In the genomic region with DNA sequence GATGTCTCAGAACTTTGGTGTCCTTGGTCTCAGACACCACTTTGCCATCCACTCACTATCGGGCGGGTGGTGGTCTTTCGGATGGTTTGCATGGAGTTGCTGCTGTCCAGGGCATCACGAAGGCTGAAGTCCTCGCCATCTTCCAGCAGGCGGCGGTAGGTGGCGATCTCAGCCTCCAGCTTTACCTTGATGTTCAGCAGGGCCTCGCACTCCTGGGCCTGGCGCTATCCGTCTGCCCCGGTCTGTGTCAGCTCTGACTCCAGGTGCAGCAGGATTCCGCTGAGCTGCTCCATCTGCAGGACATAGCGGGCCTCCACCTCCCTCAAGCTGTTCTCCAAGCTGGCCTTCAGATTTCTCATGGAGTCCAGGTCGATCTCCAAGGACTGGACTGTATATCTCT, we compare ENCODE assay signal across 11 cellular contexts.
"Had no signal": no experiment of that assay in that cellular context is flagged by ENCODE, and none has a peak within 500 bp of the region (broad histone marks: within the 10 kb centered on the region; RNA-seq: fewer than 3 reads in every experiment).

No MANE protein-coding gene starts in this region.

- H3K79me2 ChIP-seq: parathyroid adenoma had no signal

- H3K4me3 ChIP-seq: colonic mucosa, mucosa of descending colon, sigmoid colon, stomach had no signal

- H3K9ac ChIP-seq: parathyroid adenoma had no signal

- H3K27me3 ChIP-seq: colonic mucosa, sigmoid colon had no signal

- FAIRE-seq: endometrium had no signal

- H2AFZ ChIP-seq: parathyroid adenoma had no signal

- H3K27ac ChIP-seq: colonic mucosa, parathyroid adenoma, sigmoid colon, stomach had no signal

- H3K9me3 ChIP-seq: colonic mucosa had no signal

- H3K36me3 ChIP-seq: colonic mucosa, sigmoid colon, stomach had no signal

- DNase-seq: activated CD4-positive, alpha-beta T cell treated with anti-CD3 and anti-CD28 coated beads for 1 hour; caudate nucleus; colonic mucosa; mucosa of descending colon; naive B cell; sigmoid colon; stimulated activated CD4-positive, alpha-beta T cell treated with anti-CD3 and anti-CD28 coated beads, Interleukin-4, amount 100 ng/mL, for 24 hours; stomach had no signal

- ATAC-seq: mucosa of descending colon; stimulated activated effector memory CD8-positive, alpha-beta T cell treated with anti-CD3 and anti-CD28 coated beads, Interleukin-12 subunit alpha, Interleukin-12 subunit beta, amount 100 ng/mL, for 72 hours had no signal

- H3K4me1 ChIP-seq: colonic mucosa, parathyroid adenoma, sigmoid colon, stomach had no signal
